Comparison of ENCODE assay signal across 8 cellular contexts in genomic region chr19:3500429-3501101, GRCh38. TPM values are rescaled to one million over a fixed set of nuclear protein-coding genes. Genes with fewer than 3 reads are reported as not detected.
DNase-seq lines count a peak whose midpoint lies in the region; ATAC-seq and TF ChIP-seq lines count a peak whose summit lies in the region.

A gene with protein sequence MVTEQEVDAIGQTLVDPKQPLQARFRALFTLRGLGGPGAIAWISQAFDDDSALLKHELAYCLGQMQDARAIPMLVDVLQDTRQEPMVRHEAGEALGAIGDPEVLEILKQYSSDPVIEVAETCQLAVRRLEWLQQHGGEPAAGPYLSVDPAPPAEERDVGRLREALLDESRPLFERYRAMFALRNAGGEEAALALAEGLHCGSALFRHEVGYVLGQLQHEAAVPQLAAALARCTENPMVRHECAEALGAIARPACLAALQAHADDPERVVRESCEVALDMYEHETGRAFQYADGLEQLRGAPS (minus strand): TSS chr19:3500674. CDS start chr19:3496814, 3,860 bp downstream.

- no peak for TF ChIP-seq POLR2A in vagina (IDR thresholded peaks at IDR 0.05)

- under 1% methylated on average over 52 of the region's 52 CpGs for WGBS in right cardiac atrium

- TF ChIP-seq CTCF in vagina (IDR thresholded peaks at IDR 0.05) = no peak

- ATAC-seq in GM18498 (IDR thresholded peaks at IDR 0.05; ENCODE audit: unreplicated experiment) = peak; percentile 84
- ATAC-seq in HG02938 (IDR thresholded peaks at IDR 0.05; ENCODE audit: unreplicated experiment) = peak; percentile 74
- ATAC-seq in right cardiac atrium = peak; percentile 93 to 94

- intact Hi-C loops in T-helper 2 cell treated with Interferon-gamma antibody and Interleukin-4, amounts not matched to agents 100 ng/mL and 5 ng/mL, for 36 hours (cut with micrococcal nuclease) = loop anchor here (10.0 kb wide), 2 partner anchors 546 to 1346 kb away; partner anchors contain the start of gene AP3D1
- intact Hi-C loops in right cardiac atrium (cut with DNase I) = no loop called here
- intact Hi-C loops in vagina (cut with DNase I) = no loop called here

- H3K36me3 ChIP-seq in vagina = peaks cover 0 to 12% of the 10 kb centered on the region in 2 donors

- H3K9me3 ChIP-seq in right cardiac atrium (ENCODE audit: control insufficient read depth, low read length) = no peaks in the 10 kb centered on the region
- no peaks in the 10 kb centered on the region for H3K9me3 ChIP-seq in vagina

- H3K4me1 ChIP-seq in right cardiac atrium (ENCODE audit: control insufficient read depth, insufficient read depth, low read length) (peaks cover 2% of the 10 kb centered on the region), vagina (peaks cover 22% of the 10 kb centered on the region)

- H3K4me3 ChIP-seq in right cardiac atrium (ENCODE audit: low read length) = peak within 1 kb of the TSS; percentile 47
- H3K4me3 ChIP-seq in vagina = peak within 1 kb of the TSS; percentile 80 to 96

- H3K27me3 ChIP-seq in right cardiac atrium (ENCODE audit: control insufficient read depth, insufficient read depth) (no peaks in the 10 kb centered on the region), vagina (no peaks in the 10 kb centered on the region)

- H3K27ac ChIP-seq in right cardiac atrium (ENCODE audit: low read length) (peak within 1 kb of the TSS; percentile 93), vagina (peak within 1 kb of the TSS; percentile 93)

- DNase-seq in NCI-H187 treated with DMSO at 0.1 percent for 48 hours (lab: John Stamatoyannopoulos, UW) (peak; percentile 97), anterior cingulate cortex (lab: John Stamatoyannopoulos, UW) (peak; percentile 69 to 99 (median 92)), right cardiac atrium (peak; percentile 94 to 98 (median 98)), pulmonary artery endothelial cell (ENCODE audit: low read depth, low spot score) (peak; percentile 88), vagina (ENCODE audit: extremely low spot score in 2 of 2) (peak in 1 of 2 donors; percentile 94)

RNA-seq across cellular contexts. Expression of the gene that starts here (rescaled TPM):
- total RNA-seq in T-helper 2 cell treated with Interferon-gamma antibody and Interleukin-4, amounts not matched to agents 100 ng/mL and 5 ng/mL, for 36 hours = 15.7 and 16.2 TPM in 2 replicates
- 10 to 100 TPM in 3 of 4 donors, 1 to 10 TPM in 1; 9.8 to 14.2 (median 11.4) TPM for total RNA-seq in right cardiac atrium
- polyA plus RNA-seq in right cardiac atrium = 14.8 TPM
- 15.6 and 22.4 TPM in 2 replicates for total RNA-seq in pulmonary artery endothelial cell
- total RNA-seq in vagina = 15.0 TPM
